ENCODE assay signal across 21 cellular contexts in the genomic region with DNA sequence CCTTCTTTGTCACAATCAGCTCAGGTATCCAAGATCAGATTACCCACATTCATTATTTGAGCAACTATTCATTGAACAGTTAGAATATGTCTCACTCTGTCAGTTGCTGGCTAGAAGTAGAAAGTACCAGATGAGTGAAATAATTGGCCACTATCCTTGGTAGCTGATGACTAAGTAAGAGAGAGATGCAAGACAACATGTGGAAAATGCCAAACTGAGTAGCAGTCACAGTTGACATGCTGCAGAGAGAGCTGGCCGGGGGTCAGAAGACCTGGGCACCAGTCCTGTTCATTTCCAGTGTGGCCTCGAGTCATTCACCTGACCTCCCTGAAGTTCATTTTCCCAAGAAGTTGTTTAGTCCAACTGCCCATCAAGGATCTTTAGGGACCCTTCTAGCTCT. TPM values are rescaled to one million over a fixed set of nuclear protein-coding genes. Genes with fewer than 3 reads are reported as not detected.
DNase-seq lines count a peak whose midpoint lies in the region; ATAC-seq, FAIRE-seq and TF ChIP-seq lines count a peak whose summit lies in the region.
"Had no signal": no experiment of that assay in that cellular context is flagged by ENCODE, and none has a peak within 500 bp of the region (broad histone marks: within the 10 kb centered on the region; RNA-seq: fewer than 3 reads in every experiment).

No MANE protein-coding gene starts in this region.

- H3K4me3 ChIP-seq in right atrium auricular region = no peak overlapping the region
- H3K4me3 ChIP-seq in bronchial epithelial cell (ENCODE audit: low read depth, low read length) = no peak overlapping the region
- H3K4me3 ChIP-seq in heart right ventricle = no peak overlapping the region
- H3K4me3 ChIP-seq in upper lobe of right lung = no peak overlapping the region
- no peak overlapping the region for H3K4me3 ChIP-seq in mucosa of descending colon
- H3K4me3 ChIP-seq: A549, tibial artery had no signal

- no peaks in the 10 kb centered on the region for H3K27me3 ChIP-seq in right atrium auricular region
- H3K27me3 ChIP-seq in bronchial epithelial cell (ENCODE audit: control insufficient read depth, insufficient read depth, low read length) = no peaks in the 10 kb centered on the region
- no peaks in the 10 kb centered on the region for H3K27me3 ChIP-seq in heart right ventricle
- no peaks in the 10 kb centered on the region for H3K27me3 ChIP-seq in upper lobe of right lung

- H3K27ac ChIP-seq in right atrium auricular region (peak overlapping the region in 1 of 2 donors; percentile 42), heart right ventricle (peak overlapping the region in 8 of 10 donors; percentile 21 to 76 (median 52)), upper lobe of right lung (no peak overlapping the region)
- H3K27ac ChIP-seq: A549, tibial artery had no signal

- TF ChIP-seq CTCF in right atrium auricular region (IDR thresholded peaks at IDR 0.05) (no peak), bronchial epithelial cell (IDR thresholded peaks at IDR 0.05; ENCODE audit: insufficient read depth, low read length, severe bottlenecking) (no peak), heart right ventricle (IDR thresholded peaks at IDR 0.05) (no peak), upper lobe of right lung (IDR thresholded peaks at IDR 0.05) (no peak), mucosa of descending colon (IDR thresholded peaks at IDR 0.05) (no peak)

- no peak for DNase-seq in Right ventricle myocardium inferior (ENCODE audit: missing footprints)
- no peak for DNase-seq in right atrium auricular region (ENCODE audit: low spot score)
- DNase-seq in bronchial epithelial cell (ENCODE audit: low read depth) = peak; percentile 61
- peak; percentile 43 to 52 for DNase-seq in heart right ventricle
- peak; percentile 28 for DNase-seq in upper lobe of right lung
- DNase-seq in mucosa of descending colon = no peak
- no peak for DNase-seq in activated CD8-positive, alpha-beta memory T cell treated with anti-CD3 and anti-CD28 coated beads, Interleukin-2, amount 50 U/mL, for 4 hours
- DNase-seq: CD4-positive, CD25-positive, alpha-beta regulatory T cell; effector memory CD8-positive, alpha-beta T cell; MV-4-11; NCI-H2029 treated with DMSO at 0.1 percent for 48 hours; NCI-H510A treated with DMSO at 0.1 percent for 48 hours; retina; T-helper 2 cell; tibial artery had no signal

- intact Hi-C loops in Right ventricle myocardium inferior (cut with DNase I) = no loop called here
- intact Hi-C loops in heart right ventricle (cut with DNase I) = no loop called here
- intact Hi-C loops in upper lobe of right lung (cut with DNase I) = no loop called here
- intact Hi-C loops in mucosa of descending colon (cut with DNase I, micrococcal nuclease) = no loop called here

- ATAC-seq in Right ventricle myocardium inferior (peak; percentile 84), heart right ventricle (peak; percentile 62 to 91 (median 80)), upper lobe of right lung (no peak), GM21528 (IDR thresholded peaks at IDR 0.05; ENCODE audit: low FRiP score, unreplicated experiment) (no peak), mucosa of descending colon (no peak)
- ATAC-seq: A549; effector memory CD8-positive, alpha-beta T cell; stimulated activated memory B cell treated with anti-CD40 and anti-IgM and Interleukin-4, amounts not matched to agents 10 μg/mL and 1 μg/mL and 100 μg/mL, for 72 hours had no signal

- H3K4me1 ChIP-seq in right atrium auricular region = no peaks in the 10 kb centered on the region
- H3K4me1 ChIP-seq in heart right ventricle = peaks cover 0 to 14% (median 12%) of the 10 kb centered on the region in 9 donors
- no peaks in the 10 kb centered on the region for H3K4me1 ChIP-seq in upper lobe of right lung
- no peaks in the 10 kb centered on the region for H3K4me1 ChIP-seq in mucosa of descending colon (ENCODE audit: low read depth)
- H3K4me1 ChIP-seq: A549, tibial artery had no signal

- no peaks in the 10 kb centered on the region for H3K36me3 ChIP-seq in right atrium auricular region
- peaks cover 3% of the 10 kb centered on the region for H3K36me3 ChIP-seq in bronchial epithelial cell (ENCODE audit: control insufficient read depth, insufficient read depth, low read length)
- H3K36me3 ChIP-seq in heart right ventricle = no peaks in the 10 kb centered on the region
- no peaks in the 10 kb centered on the region for H3K36me3 ChIP-seq in upper lobe of right lung
- H3K36me3 ChIP-seq in mucosa of descending colon (ENCODE audit: low read depth) = no peaks in the 10 kb centered on the region
- H3K36me3 ChIP-seq: tibial artery had no signal

- FAIRE-seq in bronchial epithelial cell (lab: Jason Lieb, UNC) = no peak
- FAIRE-seq: A549, GM18507 had no signal

- H3K9me3 ChIP-seq in right atrium auricular region (no peaks in the 10 kb centered on the region), heart right ventricle (no peaks in the 10 kb centered on the region), upper lobe of right lung (no peaks in the 10 kb centered on the region), mucosa of descending colon (no peaks in the 10 kb centered on the region)
- H3K9me3 ChIP-seq: A549, tibial artery had no signal

- WGBS in heart right ventricle, 2 donors = 39 to 43% methylated on average over 2 of the region's 2 CpGs

RNA-seq across cellular contexts. Expression of gene SMIM35, which starts 22.5 kb away (rescaled TPM):
- total RNA-seq in Right ventricle myocardium inferior (not detected), right atrium auricular region (not detected), bronchial epithelial cell (not detected in 2 replicates), heart right ventricle (not detected), upper lobe of right lung (not detected), mucosa of descending colon (not detected)
- polyA plus RNA-seq in heart right ventricle = not detected
- total RNA-seq: H7 had no signal
- polyA plus RNA-seq: A549 had no signal

RNA-seq across cellular contexts. Expression of gene TMPRSS4, which starts 32.4 kb away (rescaled TPM):
- not detected for total RNA-seq in Right ventricle myocardium inferior
- not detected for total RNA-seq in right atrium auricular region
- 42.4 and 202 TPM in 2 replicates for total RNA-seq in bronchial epithelial cell
- total RNA-seq in heart right ventricle = 1 to 10 TPM in 2 of 10 donors, under 1 TPM in 1, not detected in 7; 0.34 to 1.4 (median 1.3) TPM
- polyA plus RNA-seq in heart right ventricle = under 1 TPM in 1 of 2 donors, not detected in 1; 0.36 TPM
- total RNA-seq in upper lobe of right lung = 3.0 TPM
- total RNA-seq in mucosa of descending colon = 100 to 1,000 TPM; 159 to 648 (median 243) TPM
- total RNA-seq: activated CD8-positive, alpha-beta memory T cell treated with anti-CD3 and anti-CD28 coated beads for 36 hours; CD4-positive, CD25-positive, alpha-beta regulatory T cell had no signal
- polyA plus RNA-seq: A549; CD4-positive, CD25-positive, alpha-beta regulatory T cell had no signal

RNA-seq across cellular contexts. Expression of gene SCN4B, which starts 43.4 kb away (rescaled TPM):
- total RNA-seq in Right ventricle myocardium inferior (12.6 TPM), right atrium auricular region (10 to 100 TPM in 1 of 2 donors, 1 to 10 TPM in 1; 2.5 to 11.8 TPM), bronchial epithelial cell (0.53 and 1.2 TPM in 2 replicates), heart right ventricle (10 to 100 TPM in 5 of 10 donors, 1 to 10 TPM in 5; 5.7 to 17.5 (median 10.3) TPM), upper lobe of right lung (7.2 TPM), mucosa of descending colon (1 to 10 TPM; 1.0 to 2.6 (median 1.2) TPM)
- polyA plus RNA-seq in heart right ventricle = 1 to 10 TPM; 5.4 to 8.8 TPM
- total RNA-seq: CD4-positive, CD25-positive, alpha-beta regulatory T cell had no signal
- polyA plus RNA-seq: CD4-positive, CD25-positive, alpha-beta regulatory T cell had no signal

Comparison
In these comparisons a context has a peak if more than half of its experiments do, and no peak if none do; other contexts are left out.
1. DNase-seq: peak in bronchial epithelial cell (single experiment), heart right ventricle (2 of 2) and upper lobe of right lung (single experiment); none in Right ventricle myocardium inferior (single experiment), right atrium auricular region (single experiment), mucosa of descending colon (0 of 3) and activated CD8-positive, alpha-beta memory T cell treated with anti-CD3 and anti-CD28 coated beads, Interleukin-2, amount 50 U/mL, for 4 hours (single experiment).
2. ATAC-seq: peak in Right ventricle myocardium inferior (single experiment) and heart right ventricle (8 of 8); none in upper lobe of right lung (single experiment), GM21528 (single experiment) and mucosa of descending colon (single experiment).
3. RNA of gene TMPRSS4, which starts 32.4 kb away (total RNA-seq): 159 to 648 TPM in mucosa of descending colon and 42.4 to 202 TPM in bronchial epithelial cell; 3.0 TPM in upper lobe of right lung (single experiment), 0.34 to 1.4 TPM in heart right ventricle, not detected in Right ventricle myocardium inferior (single experiment) and not detected in right atrium auricular region; every median in the first group is over 10 times any median in the second.